In genomic region chr3:25982756-25983155, GRCh38 we compare ENCODE assay signal across 17 cellular contexts.
A peak's percentile ranks its signal among the peaks of the same experiment; 100 is the strongest.
DNase-seq lines count a peak whose midpoint lies in the region.
"Had no signal": no experiment of that assay in that cellular context is flagged by ENCODE, and none has a peak within 500 bp of the region (broad histone marks: within the 10 kb centered on the region; RNA-seq: fewer than 3 reads in every experiment).

No MANE protein-coding gene starts in this region.

- in situ Hi-C loops in G401 (cut with HindIII; ENCODE audit: low sequenced_read_pairs), result no loop called here

- peak; percentile 69 for DNase-seq in G401 (ENCODE audit: low spot score)
- DNase-seq in NCI-H69 (lab: John Stamatoyannopoulos, UW), result peak; percentile 7
- DNase-seq in cerebellum (ENCODE audit: low spot score), result peak; percentile 38
- no peak for DNase-seq in DMS79 (lab: John Stamatoyannopoulos, UW)
- no peak for DNase-seq in glomerular visceral epithelial cell (ENCODE audit: extremely low spot score)
- DNase-seq: 8988T; ACHN; BE2C; CD4-positive, alpha-beta memory T cell; CD4-positive, CD25-positive, alpha-beta regulatory T cell; CD8-positive, alpha-beta memory T cell; COR-L47; DMS 273 treated with DMSO at 0.1 percent for 48 hours; DMS153; DMS53; DMS79 treated with DMSO at 0.1 percent for 48 hours; GDM1 had no signal

Comparison
In these comparisons a context has a peak if more than half of its experiments do, and no peak if none do; other contexts are left out.
1. DNase-seq: peak in G401 (single experiment), NCI-H69 (single experiment) and cerebellum (single experiment); none in DMS79 (single experiment) and glomerular visceral epithelial cell (single experiment).